In genomic region chr11:111474432-111474831, GRCh38 we compare ENCODE assay signal across 32 cellular contexts. TPM values are rescaled to one million over a fixed set of nuclear protein-coding genes. Genes with fewer than 3 reads are reported as not detected.
"Had no signal": no experiment of that assay in that cellular context is flagged by ENCODE, and none has a peak within 500 bp of the region (broad histone marks: within the 10 kb centered on the region; RNA-seq: fewer than 3 reads in every experiment).

No MANE protein-coding gene starts in this region.

- H3K4me1 Mint-ChIP-seq: activated CD4-positive, alpha-beta memory T cell treated with anti-CD3 and anti-CD28 coated beads, Interleukin-2, amount 10 ng/mL, durations not matched to agents 7 days and 5 days; activated CD4-positive, alpha-beta T cell treated with anti-CD3 and anti-CD28 coated beads for 36 hours; endodermal cell; T-helper 17 cell had no signal

- DNase-seq: activated CD4-positive, alpha-beta memory T cell treated with anti-CD3 and anti-CD28 coated beads, Interleukin-2, amount 10 ng/mL, durations not matched to agents 7 days and 5 days; activated CD4-positive, alpha-beta T cell treated with anti-CD3 and anti-CD28 coated beads for 36 hours; activated CD4-positive, alpha-beta T cell treated with anti-CD3 and anti-CD28 coated beads, Interleukin-2, amount 10 ng/mL, durations not matched to agents 24 days and 14 days; activated CD4-positive, CD25-positive, alpha-beta regulatory T cell; activated CD4-positive, CD25-positive, alpha-beta regulatory T cell treated with anti-CD3 and anti-CD28 coated beads, Interleukin-2, amount 50 U/mL, for 72 hours; activated CD8-positive, alpha-beta memory T cell treated with anti-CD3 and anti-CD28 coated beads, Interleukin-2, amount 50 U/mL, for 48 hours; activated gamma-delta T cell; activated naive CD4-positive, alpha-beta T cell; activated naive CD4-positive, alpha-beta T cell treated with anti-CD3 and anti-CD28 coated beads, Interleukin-2, amount 10 ng/mL, durations not matched to agents 7 days and 5 days; activated naive CD8-positive, alpha-beta T cell treated with anti-CD3 and anti-CD28 coated beads, Interleukin-2, amount 10 ng/mL, durations not matched to agents 7 days and 5 days; activated T-cell treated with anti-CD3 and anti-CD28 coated beads for 4 hours; activated T-cell treated with anti-CD3 and anti-CD28 coated beads, Interleukin-2, amount 50 U/mL, for 24 hours; activated T-cell treated with anti-CD3 and anti-CD28 coated beads, Interleukin-2, amount 50 U/mL, for 72 hours; brain microvascular endothelial cell; central memory CD4-positive, alpha-beta T cell; cerebellar nuclear complex; dorsolateral prefrontal cortex; effector memory CD4-positive, alpha-beta T cell; endodermal cell; esophagus squamous epithelium; foreskin melanocyte; head of caudate nucleus; T-helper 1 cell; T-helper 17 cell had no signal

- H3K9me3 Mint-ChIP-seq: activated CD4-positive, alpha-beta memory T cell treated with anti-CD3 and anti-CD28 coated beads, Interleukin-2, amount 10 ng/mL, durations not matched to agents 7 days and 5 days; activated CD4-positive, alpha-beta T cell treated with anti-CD3 and anti-CD28 coated beads, Interleukin-2, amount 10 ng/mL, durations not matched to agents 24 days and 14 days; activated naive CD4-positive, alpha-beta T cell treated with anti-CD3 and anti-CD28 coated beads, Interleukin-2, amount 10 ng/mL, durations not matched to agents 7 days and 5 days; activated naive CD4-positive, alpha-beta T cell treated with anti-CD3 and anti-CD28 coated beads, Interleukin-2, amount 50 U/mL, for 72 hours; activated T-cell treated with anti-CD3 and anti-CD28 coated beads, Interleukin-2, amount 50 U/mL, for 24 hours; dendritic cell treated with granulocyte-macrophage colony-stimulating factor and Interleukin-4, amounts not matched to agents 40 ng/mL and 50 ng/mL, for 4 days had no signal

- ATAC-seq: activated CD4-positive, alpha-beta T cell treated with anti-CD3 and anti-CD28 coated beads for 36 hours; activated naive CD4-positive, alpha-beta T cell treated with anti-CD3 and anti-CD28 coated beads, Interleukin-2, amount 50 U/mL, for 72 hours; activated T-cell treated with anti-CD3 and anti-CD28 coated beads, Interleukin-2, amount 50 U/mL, for 72 hours; T-helper 17 cell had no signal

- H3K27ac ChIP-seq: ascending aorta, brain microvascular endothelial cell, cardiac muscle cell, coronary artery, dorsolateral prefrontal cortex, esophagus squamous epithelium had no signal

- H3K9me3 ChIP-seq: ascending aorta, esophagus squamous epithelium had no signal

- H3K4me3 ChIP-seq: ascending aorta, cardiac muscle cell, coronary artery, dorsolateral prefrontal cortex, esophagus squamous epithelium had no signal

- H3K27me3 Mint-ChIP-seq: dendritic cell treated with granulocyte-macrophage colony-stimulating factor and Interleukin-4, amounts not matched to agents 40 ng/mL and 50 ng/mL, for 4 days had no signal

- H3K36me3 Mint-ChIP-seq: activated naive CD4-positive, alpha-beta T cell treated with anti-CD3 and anti-CD28 coated beads, Interleukin-2, amount 10 ng/mL, durations not matched to agents 7 days and 5 days had no signal

- H3K36me3 ChIP-seq: ascending aorta, brain microvascular endothelial cell, cardiac muscle cell, esophagus squamous epithelium had no signal

- H3K27ac Mint-ChIP-seq: activated CD4-positive, alpha-beta memory T cell treated with anti-CD3 and anti-CD28 coated beads, Interleukin-2, amount 10 ng/mL, durations not matched to agents 7 days and 5 days; activated CD4-positive, alpha-beta T cell treated with anti-CD3 and anti-CD28 coated beads for 36 hours; activated CD4-positive, alpha-beta T cell treated with anti-CD3 and anti-CD28 coated beads, Interleukin-2, amount 10 ng/mL, durations not matched to agents 24 days and 14 days; activated naive CD4-positive, alpha-beta T cell treated with anti-CD3 and anti-CD28 coated beads, Interleukin-2, amount 10 ng/mL, durations not matched to agents 7 days and 5 days; activated naive CD4-positive, alpha-beta T cell treated with anti-CD3 and anti-CD28 coated beads, Interleukin-2, amount 50 U/mL, for 72 hours; activated naive CD8-positive, alpha-beta T cell treated with anti-CD3 and anti-CD28 coated beads, Interleukin-2, amount 10 ng/mL, durations not matched to agents 7 days and 5 days; activated T-cell treated with anti-CD3 and anti-CD28 coated beads, Interleukin-2, amount 50 U/mL, for 24 hours; activated T-cell treated with anti-CD3 and anti-CD28 coated beads, Interleukin-2, amount 50 U/mL, for 72 hours; dendritic cell treated with granulocyte-macrophage colony-stimulating factor and Interleukin-4, amounts not matched to agents 40 ng/mL and 50 ng/mL, for 4 days; endodermal cell; T-helper 17 cell had no signal

- H3K4me1 ChIP-seq: ascending aorta, esophagus squamous epithelium had no signal

- H3K4me3 Mint-ChIP-seq: activated CD4-positive, alpha-beta memory T cell treated with anti-CD3 and anti-CD28 coated beads, Interleukin-2, amount 10 ng/mL, durations not matched to agents 7 days and 5 days; activated CD4-positive, alpha-beta T cell treated with anti-CD3 and anti-CD28 coated beads for 36 hours; activated CD4-positive, alpha-beta T cell treated with anti-CD3 and anti-CD28 coated beads, Interleukin-2, amount 10 ng/mL, durations not matched to agents 24 days and 14 days; activated naive CD4-positive, alpha-beta T cell treated with anti-CD3 and anti-CD28 coated beads, Interleukin-2, amount 10 ng/mL, durations not matched to agents 7 days and 5 days; activated naive CD8-positive, alpha-beta T cell treated with anti-CD3 and anti-CD28 coated beads, Interleukin-2, amount 10 ng/mL, durations not matched to agents 7 days and 5 days; activated T-cell treated with anti-CD3 and anti-CD28 coated beads, Interleukin-2, amount 50 U/mL, for 24 hours; activated T-cell treated with anti-CD3 and anti-CD28 coated beads, Interleukin-2, amount 50 U/mL, for 72 hours; dendritic cell treated with granulocyte-macrophage colony-stimulating factor and Interleukin-4, amounts not matched to agents 40 ng/mL and 50 ng/mL, for 4 days; endodermal cell; T-helper 17 cell had no signal

- H3K27me3 ChIP-seq: ascending aorta, brain microvascular endothelial cell, cardiac muscle cell, esophagus squamous epithelium had no signal

RNA-seq across cellular contexts. Expression of gene BTG4, which starts 37.8 kb away (rescaled TPM):
- total RNA-seq: activated CD4-positive, alpha-beta memory T cell treated with anti-CD3 and anti-CD28 coated beads, Interleukin-2, amount 10 ng/mL, durations not matched to agents 7 days and 5 days; activated CD4-positive, alpha-beta T cell treated with anti-CD3 and anti-CD28 coated beads for 36 hours; activated CD4-positive, alpha-beta T cell treated with anti-CD3 and anti-CD28 coated beads, Interleukin-2, amount 10 ng/mL, durations not matched to agents 24 days and 14 days; ascending aorta; cardiac muscle cell; endodermal cell; esophagus squamous epithelium; fibroblast of villous mesenchyme; T-helper 17 cell had no signal
- polyA plus RNA-seq: cardiac muscle cell, esophagus had no signal

RNA-seq across cellular contexts. Expression of gene HOATZ, which starts 40.1 kb away (rescaled TPM):
- total RNA-seq: activated CD4-positive, alpha-beta memory T cell treated with anti-CD3 and anti-CD28 coated beads, Interleukin-2, amount 10 ng/mL, durations not matched to agents 7 days and 5 days; activated CD4-positive, alpha-beta T cell treated with anti-CD3 and anti-CD28 coated beads for 36 hours; activated CD4-positive, alpha-beta T cell treated with anti-CD3 and anti-CD28 coated beads, Interleukin-2, amount 10 ng/mL, durations not matched to agents 24 days and 14 days; activated naive CD4-positive, alpha-beta T cell treated with anti-CD3 and anti-CD28 coated beads, Interleukin-2, amount 50 U/mL, for 72 hours; activated naive CD8-positive, alpha-beta T cell treated with anti-CD3 and anti-CD28 coated beads, Interleukin-2, amount 10 ng/mL, durations not matched to agents 7 days and 5 days; activated T-cell treated with anti-CD3 and anti-CD28 coated beads, Interleukin-2, amount 50 U/mL, for 72 hours; ascending aorta; cardiac muscle cell; esophagus squamous epithelium; fibroblast of lung; fibroblast of villous mesenchyme; T-helper 17 cell had no signal
- polyA plus RNA-seq: cardiac muscle cell, esophagus, fibroblast of lung had no signal
